ENCODE assay signal across 37 cellular contexts in the genomic region with DNA sequence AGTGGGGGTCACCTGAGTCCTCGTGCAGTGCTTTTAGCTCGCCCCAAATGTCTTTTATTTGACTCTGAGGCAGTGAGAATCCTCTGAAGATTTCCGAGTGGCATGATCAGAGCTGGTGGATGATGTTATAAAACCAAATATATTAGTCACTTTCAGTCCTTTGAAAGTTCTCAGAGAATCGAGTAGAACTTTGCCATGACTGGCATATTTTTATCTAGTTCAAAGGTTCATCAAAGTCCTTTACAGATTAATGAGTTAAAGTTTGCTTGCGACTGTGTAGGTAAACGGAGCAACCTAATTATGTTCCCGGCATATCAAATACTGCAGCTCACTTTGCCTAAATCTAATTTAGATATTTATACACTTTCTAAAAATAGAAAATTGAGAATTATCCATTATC.
"Had no signal": no experiment of that assay in that cellular context is flagged by ENCODE, and none has a peak within 500 bp of the region (broad histone marks: within the 10 kb centered on the region; RNA-seq: fewer than 3 reads in every experiment).

No MANE protein-coding gene starts in this region.

- H3K4me3 ChIP-seq: ascending aorta, cardiac muscle cell had no signal

- DNase-seq: activated B cell treated with CpG ODN at 0.5 μM for 24 hours; activated CD4-positive, alpha-beta memory T cell treated with anti-CD3 and anti-CD28 coated beads for 36 hours; activated CD4-positive, alpha-beta T cell treated with anti-CD3 and anti-CD28 coated beads for 4 hours; activated CD4-positive, alpha-beta T cell treated with anti-CD3 and anti-CD28 coated beads, Interleukin-2, amount 10 ng/mL, durations not matched to agents 24 days and 14 days; activated CD4-positive, alpha-beta T cell treated with anti-CD3 and anti-CD28 coated beads, Interleukin-2, amount 50 U/mL, for 1 hour; activated CD4-positive, alpha-beta T cell treated with anti-CD3 and anti-CD28 coated beads, Interleukin-2, amount 50 U/mL, for 4 hours; activated CD4-positive, CD25-positive, alpha-beta regulatory T cell treated with anti-CD3 and anti-CD28 coated beads, Interleukin-2, amount 50 U/mL, for 72 hours; activated CD8-positive, alpha-beta memory T cell treated with anti-CD3 and anti-CD28 coated beads, Interleukin-2, amount 50 U/mL, for 4 hours; activated CD8-positive, alpha-beta T cell treated with anti-CD3 and anti-CD28 coated beads for 36 hours; activated effector memory CD4-positive, alpha-beta T cell treated with anti-CD3 and anti-CD28 coated beads, Interleukin-2, amount 50 U/mL, for 16 hours; activated gamma-delta T cell treated with Interleukin-2 at 50 U/mL for 16 hours; activated naive CD4-positive, alpha-beta T cell; activated naive CD4-positive, alpha-beta T cell treated with anti-CD3 and anti-CD28 coated beads for 36 hours; activated naive CD4-positive, alpha-beta T cell treated with anti-CD3 and anti-CD28 coated beads, Interleukin-2, amount 50 U/mL, for 16 hours; activated naive CD8-positive, alpha-beta T cell treated with anti-CD3 and anti-CD28 coated beads, Interleukin-2, amount 10 ng/mL, durations not matched to agents 7 days and 5 days; activated naive CD8-positive, alpha-beta T cell treated with anti-CD3 and anti-CD28 coated beads, Interleukin-2, amount 50 U/mL, for 24 hours; activated T-cell treated with anti-CD3 and anti-CD28 coated beads for 4 hours; activated T-cell treated with anti-CD3 and anti-CD28 coated beads, Interleukin-2, amount 50 U/mL, for 1 hour; activated T-cell treated with anti-CD3 and anti-CD28 coated beads, Interleukin-2, amount 50 U/mL, for 4 hours; activated T-cell treated with anti-CD3 and anti-CD28 coated beads, Interleukin-2, amount 50 U/mL, for 72 hours; amygdala; anterior cingulate cortex; caudate nucleus; cerebellar nuclear complex; T-cell; T-helper 17 cell; T1000 had no signal

- H3K4me3 Mint-ChIP-seq: activated B cell treated with CpG ODN at 0.5 μM for 24 hours; activated CD4-positive, alpha-beta memory T cell treated with anti-CD3 and anti-CD28 coated beads for 36 hours; activated CD4-positive, alpha-beta T cell treated with anti-CD3 and anti-CD28 coated beads, Interleukin-2, amount 10 ng/mL, durations not matched to agents 24 days and 14 days; activated CD8-positive, alpha-beta T cell treated with anti-CD3 and anti-CD28 coated beads for 36 hours; activated naive CD4-positive, alpha-beta T cell treated with anti-CD3 and anti-CD28 coated beads for 36 hours; activated naive CD8-positive, alpha-beta T cell treated with anti-CD3 and anti-CD28 coated beads, Interleukin-2, amount 10 ng/mL, durations not matched to agents 7 days and 5 days; activated naive CD8-positive, alpha-beta T cell treated with anti-CD3 and anti-CD28 coated beads, Interleukin-2, amount 50 U/mL, for 24 hours; activated T-cell treated with anti-CD3 and anti-CD28 coated beads, Interleukin-2, amount 50 U/mL, for 4 hours; activated T-cell treated with anti-CD3 and anti-CD28 coated beads, Interleukin-2, amount 50 U/mL, for 72 hours; activated T-helper 1 cell treated with anti-CD3 and anti-CD28 coated beads, Interleukin-12 subunit alpha, Interleukin-12 subunit beta, Interleukin-2, Interleukin-4 antibody, amounts not matched to agents 30 ng/mL and 10 ng/mL and 1 ng/mL, durations not matched to agents 14 hours and 24 hours and 36 hours; activated T-helper 17 cell treated with anti-CD3 and anti-CD28 coated beads, Interleukin-2, amount 50 U/mL, for 72 hours; brain; central memory CD8-positive, alpha-beta T cell; T-cell; T-helper 17 cell had no signal

- H3K36me3 Mint-ChIP-seq: activated CD4-positive, alpha-beta memory T cell treated with anti-CD3 and anti-CD28 coated beads for 36 hours; activated naive CD8-positive, alpha-beta T cell treated with anti-CD3 and anti-CD28 coated beads, Interleukin-2, amount 10 ng/mL, durations not matched to agents 7 days and 5 days; brain had no signal

- ATAC-seq: activated CD8-positive, alpha-beta T cell treated with anti-CD3 and anti-CD28 coated beads for 36 hours; activated naive CD4-positive, alpha-beta T cell treated with anti-CD3 and anti-CD28 coated beads, Interleukin-2, amount 50 U/mL, for 72 hours; activated naive CD8-positive, alpha-beta T cell treated with anti-CD3 and anti-CD28 coated beads, Interleukin-2, amount 50 U/mL, for 24 hours; activated T-cell treated with anti-CD3 and anti-CD28 coated beads, Interleukin-2, amount 50 U/mL, for 4 hours; activated T-cell treated with anti-CD3 and anti-CD28 coated beads, Interleukin-2, amount 50 U/mL, for 72 hours; activated T-helper 17 cell treated with anti-CD3 and anti-CD28 coated beads, Interleukin-2, amount 50 U/mL, for 72 hours; T-cell; T-helper 17 cell had no signal

- H3K9me3 ChIP-seq: ascending aorta had no signal

- H3K4me1 Mint-ChIP-seq: activated CD4-positive, alpha-beta T cell treated with anti-CD3 and anti-CD28 coated beads, Interleukin-2, amount 10 ng/mL, durations not matched to agents 24 days and 14 days; activated naive CD8-positive, alpha-beta T cell treated with anti-CD3 and anti-CD28 coated beads, Interleukin-2, amount 10 ng/mL, durations not matched to agents 7 days and 5 days; activated naive CD8-positive, alpha-beta T cell treated with anti-CD3 and anti-CD28 coated beads, Interleukin-2, amount 50 U/mL, for 24 hours; activated T-helper 17 cell treated with anti-CD3 and anti-CD28 coated beads, Interleukin-2, amount 50 U/mL, for 72 hours; brain; central memory CD8-positive, alpha-beta T cell; T-helper 17 cell had no signal

- H3K27ac Mint-ChIP-seq: activated B cell treated with CpG ODN at 0.5 μM for 24 hours; activated CD4-positive, alpha-beta memory T cell treated with anti-CD3 and anti-CD28 coated beads for 36 hours; activated CD4-positive, alpha-beta T cell treated with anti-CD3 and anti-CD28 coated beads, Interleukin-2, amount 10 ng/mL, durations not matched to agents 24 days and 14 days; activated CD8-positive, alpha-beta T cell treated with anti-CD3 and anti-CD28 coated beads for 36 hours; activated naive CD4-positive, alpha-beta T cell treated with anti-CD3 and anti-CD28 coated beads for 36 hours; activated naive CD4-positive, alpha-beta T cell treated with anti-CD3 and anti-CD28 coated beads, Interleukin-2, amount 50 U/mL, for 72 hours; activated naive CD8-positive, alpha-beta T cell treated with anti-CD3 and anti-CD28 coated beads, Interleukin-2, amount 10 ng/mL, durations not matched to agents 7 days and 5 days; activated naive CD8-positive, alpha-beta T cell treated with anti-CD3 and anti-CD28 coated beads, Interleukin-2, amount 50 U/mL, for 24 hours; activated T-cell treated with anti-CD3 and anti-CD28 coated beads, Interleukin-2, amount 50 U/mL, for 72 hours; activated T-helper 1 cell treated with anti-CD3 and anti-CD28 coated beads, Interleukin-12 subunit alpha, Interleukin-12 subunit beta, Interleukin-2, Interleukin-4 antibody, amounts not matched to agents 30 ng/mL and 10 ng/mL and 1 ng/mL, durations not matched to agents 14 hours and 24 hours and 36 hours; activated T-helper 17 cell treated with anti-CD3 and anti-CD28 coated beads, Interleukin-2, amount 50 U/mL, for 72 hours; brain; T-cell; T-helper 17 cell had no signal

- H3K36me3 ChIP-seq: ascending aorta, cardiac muscle cell had no signal

- H3K27me3 ChIP-seq: ascending aorta, cardiac muscle cell had no signal

- H3K9me3 Mint-ChIP-seq: activated CD8-positive, alpha-beta T cell treated with anti-CD3 and anti-CD28 coated beads for 36 hours; activated naive CD4-positive, alpha-beta T cell treated with anti-CD3 and anti-CD28 coated beads for 36 hours; activated naive CD4-positive, alpha-beta T cell treated with anti-CD3 and anti-CD28 coated beads, Interleukin-2, amount 50 U/mL, for 72 hours; activated naive CD8-positive, alpha-beta T cell treated with anti-CD3 and anti-CD28 coated beads, Interleukin-2, amount 50 U/mL, for 24 hours; activated T-cell treated with anti-CD3 and anti-CD28 coated beads, Interleukin-2, amount 50 U/mL, for 4 hours; activated T-helper 1 cell treated with anti-CD3 and anti-CD28 coated beads, Interleukin-12 subunit alpha, Interleukin-12 subunit beta, Interleukin-2, Interleukin-4 antibody, amounts not matched to agents 30 ng/mL and 10 ng/mL and 1 ng/mL, durations not matched to agents 14 hours and 24 hours and 36 hours; brain; T-cell had no signal

- H3K4me1 ChIP-seq: ascending aorta had no signal

- H3K27me3 Mint-ChIP-seq: activated B cell treated with CpG ODN at 0.5 μM for 24 hours; activated CD4-positive, alpha-beta T cell treated with anti-CD3 and anti-CD28 coated beads, Interleukin-2, amount 10 ng/mL, durations not matched to agents 24 days and 14 days; activated CD8-positive, alpha-beta T cell treated with anti-CD3 and anti-CD28 coated beads for 36 hours; activated naive CD8-positive, alpha-beta T cell treated with anti-CD3 and anti-CD28 coated beads, Interleukin-2, amount 10 ng/mL, durations not matched to agents 7 days and 5 days; activated naive CD8-positive, alpha-beta T cell treated with anti-CD3 and anti-CD28 coated beads, Interleukin-2, amount 50 U/mL, for 24 hours; activated T-helper 17 cell treated with anti-CD3 and anti-CD28 coated beads, Interleukin-2, amount 50 U/mL, for 72 hours; central memory CD8-positive, alpha-beta T cell; T-helper 17 cell had no signal

- H3K27ac ChIP-seq: ascending aorta, cardiac muscle cell, VCaP had no signal

- FAIRE-seq: bronchial epithelial cell, TTC549 had no signal
